In genomic region chr11:72823105-72823804, GRCh38 we compare ENCODE assay signal across 8 cellular contexts. TPM values are rescaled to one million over a fixed set of nuclear protein-coding genes. Genes with fewer than 3 reads are reported as not detected.
DNase-seq lines count a peak whose midpoint lies in the region; ATAC-seq and TF ChIP-seq lines count a peak whose summit lies in the region.

No MANE protein-coding gene starts in this region.

- H3K9ac ChIP-seq in SU-DHL-6 (ENCODE audit: low read length) = peak overlapping the region; percentile 65

- H3K4me3 Mint-ChIP-seq in memory B cell = peak overlapping the region; percentile 21

- no peaks in the 10 kb centered on the region for H3K9me3 Mint-ChIP-seq in memory B cell

- intact Hi-C loops in left ventricle myocardium inferior (cut with micrococcal nuclease) = no loop called here
- intact Hi-C loops in left ventricle myocardium superior (cut with micrococcal nuclease) = no loop called here
- intact Hi-C loops in tibial artery (cut with DNase I; ENCODE audit: low total_unique reads) = no loop called here

- no peaks in the 10 kb centered on the region for H3K9me2 ChIP-seq in SU-DHL-6 (replicated peaks; ENCODE audit: insufficient read depth, low read length)

- H3K4me1 ChIP-seq in left ventricle myocardium inferior = peaks cover 35% of the 10 kb centered on the region
- H3K4me1 ChIP-seq in tibial artery = peaks cover 0 to 22% (median 12%) of the 10 kb centered on the region in 4 donors

- H3K4me3 ChIP-seq in left ventricle myocardium inferior (no peak overlapping the region), SU-DHL-6 (ENCODE audit: insufficient read depth, low read length, poor library complexity, severe bottlenecking) (peak overlapping the region; percentile 47), tibial artery (no peak overlapping the region), brain microvascular endothelial cell (ENCODE audit: low read depth, low read length) (no peak overlapping the region)

- H3K36me3 ChIP-seq in left ventricle myocardium inferior (peaks cover 19% of the 10 kb centered on the region), SU-DHL-6 (ENCODE audit: low read length) (no peaks in the 10 kb centered on the region), tibial artery (peaks cover 0 to 14% (median 4%) of the 10 kb centered on the region in 3 donors), brain microvascular endothelial cell (replicated peaks) (no peaks in the 10 kb centered on the region)

- no peaks in the 10 kb centered on the region for H3K79me2 ChIP-seq in SU-DHL-6 (ENCODE audit: insufficient read depth, low read length)

- H3K27ac Mint-ChIP-seq in memory B cell = peak overlapping the region; percentile 96

- H3K27ac ChIP-seq in left ventricle myocardium inferior (replicated peaks) = peak overlapping the region; percentile 84
- peak overlapping the region; percentile 86 for H3K27ac ChIP-seq in SU-DHL-6 (ENCODE audit: low read depth, low read length)
- peak overlapping the region; percentile 75 to 86 for H3K27ac ChIP-seq in tibial artery
- no peak overlapping the region for H3K27ac ChIP-seq in brain microvascular endothelial cell

- H3K4me1 Mint-ChIP-seq in memory B cell = peaks cover 39% of the 10 kb centered on the region

- DNase-seq in left ventricle myocardium inferior (no peak), left ventricle myocardium superior (no peak), memory B cell (ENCODE audit: low spot score in 2 of 2) (no peak), tibial artery (no peak), brain microvascular endothelial cell (no peak), retina (no peak), mesenteric fat pad (ENCODE audit: low spot score) (no peak)

- H3K27me3 ChIP-seq in left ventricle myocardium inferior (ENCODE audit: low read depth) (no peaks in the 10 kb centered on the region), SU-DHL-6 (ENCODE audit: low read length) (no peaks in the 10 kb centered on the region), tibial artery (no peaks in the 10 kb centered on the region), brain microvascular endothelial cell (replicated peaks) (no peaks in the 10 kb centered on the region)

- in situ Hi-C loops in brain microvascular endothelial cell (cut with HindIII; ENCODE audit: low pct_ligation_motif_present, low sequenced_read_pairs) = no loop called here

- H3K9me3 ChIP-seq in left ventricle myocardium inferior (replicated peaks) (no peaks in the 10 kb centered on the region), SU-DHL-6 (ENCODE audit: insufficient read depth, low read length) (no peaks in the 10 kb centered on the region), tibial artery (no peaks in the 10 kb centered on the region)

- H3K27me3 Mint-ChIP-seq in memory B cell = no peaks in the 10 kb centered on the region

- H3K36me3 Mint-ChIP-seq in memory B cell = peaks cover 25% of the 10 kb centered on the region

- ATAC-seq in left ventricle myocardium superior (no peak), memory B cell (ENCODE audit: low read depth) (no peak)

- no peaks in the 10 kb centered on the region for H4K20me1 ChIP-seq in SU-DHL-6 (ENCODE audit: low read depth, low read length)

- H3F3A ChIP-seq in SU-DHL-6 (ENCODE audit: insufficient read depth) = peaks cover 34% of the 10 kb centered on the region

- no peak overlapping the region for H2AFZ ChIP-seq in SU-DHL-6 (ENCODE audit: low read depth, low read length, severe bottlenecking)

- peak overlapping the region; percentile 75 for H3K4me2 ChIP-seq in SU-DHL-6 (ENCODE audit: low read depth, low read length, poor library complexity, severe bottlenecking)

- no peak for TF ChIP-seq CTCF in left ventricle myocardium inferior (IDR thresholded peaks at IDR 0.05; ENCODE audit: borderline replicate concordance)
- TF ChIP-seq CTCF in SU-DHL-6 (IDR thresholded peaks at IDR 0.05; ENCODE audit: insufficient read depth, low read length, poor library complexity, severe bottlenecking) = no peak
- no peak for TF ChIP-seq CTCF in tibial artery (IDR thresholded peaks at IDR 0.05)
- TF ChIP-seq CTCF in brain microvascular endothelial cell (IDR thresholded peaks at IDR 0.05; ENCODE audit: low read depth, low read length, missing control alignments) = no peak

RNA-seq across cellular contexts. Expression of gene ATG16L2, which starts 9.0 kb away (rescaled TPM):
- total RNA-seq in left ventricle myocardium inferior (14.4 TPM), left ventricle myocardium superior (16.3 TPM), mesenteric fat pad (29.5 TPM)

RNA-seq across cellular contexts. Expression of gene STARD10, which starts 29.4 kb away (rescaled TPM):
- total RNA-seq in left ventricle myocardium inferior (93.6 TPM), left ventricle myocardium superior (102 TPM), mesenteric fat pad (9.0 TPM)
